7 cellular contexts compared by ENCODE assay signal in the genomic region with DNA sequence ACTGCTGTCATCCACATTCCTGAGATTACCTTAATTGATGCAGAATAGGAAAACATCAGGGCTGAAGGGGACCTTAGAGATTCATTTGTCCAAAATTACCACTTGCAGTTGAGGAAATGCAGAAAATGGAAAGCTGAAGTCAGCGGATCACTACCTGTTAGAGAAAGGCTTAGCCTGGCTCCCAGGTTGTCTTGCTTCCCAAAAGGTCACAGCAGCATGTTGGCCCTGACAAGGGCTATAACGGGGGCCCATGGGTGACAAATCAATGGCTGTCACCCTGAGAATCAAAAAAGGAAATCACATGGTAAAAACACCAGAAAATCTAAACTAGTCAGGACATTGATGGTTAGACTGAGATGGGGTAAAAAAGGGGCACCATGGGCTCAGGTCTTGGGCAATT. TPM values are rescaled to one million over a fixed set of nuclear protein-coding genes. Genes with fewer than 3 reads are reported as not detected.
"Had no signal": no experiment of that assay in that cellular context is flagged by ENCODE, and none has a peak within 500 bp of the region (broad histone marks: within the 10 kb centered on the region; RNA-seq: fewer than 3 reads in every experiment).

No MANE protein-coding gene starts in this region.

- H3K27ac Mint-ChIP-seq: H9, IgD-negative memory B cell had no signal

- DNase-seq: GM23248, GOT3, H9, HCEC 1CT, KBM-7 had no signal

- H3K4me3 ChIP-seq: GM23248 had no signal

- H3K27ac ChIP-seq: GM23248 had no signal

- H3K4me3 Mint-ChIP-seq: H9, IgD-negative memory B cell had no signal

- H3K9ac ChIP-seq: GM23248 had no signal

- H3K9me3 Mint-ChIP-seq: H9 had no signal

- H2AFZ ChIP-seq: GM23248 had no signal

- H3K4me1 Mint-ChIP-seq: H9 had no signal

- FAIRE-seq: HTR-8/SVneo had no signal

- H3K36me3 Mint-ChIP-seq: IgD-negative memory B cell had no signal

RNA-seq across cellular contexts. Expression of a gene that starts 51.7 kb away (rescaled TPM):
- total RNA-seq: GM23248 had no signal
- polyA plus RNA-seq: IgD-negative memory B cell had no signal
